8 cellular contexts compared by ENCODE assay signal in the genomic region with DNA sequence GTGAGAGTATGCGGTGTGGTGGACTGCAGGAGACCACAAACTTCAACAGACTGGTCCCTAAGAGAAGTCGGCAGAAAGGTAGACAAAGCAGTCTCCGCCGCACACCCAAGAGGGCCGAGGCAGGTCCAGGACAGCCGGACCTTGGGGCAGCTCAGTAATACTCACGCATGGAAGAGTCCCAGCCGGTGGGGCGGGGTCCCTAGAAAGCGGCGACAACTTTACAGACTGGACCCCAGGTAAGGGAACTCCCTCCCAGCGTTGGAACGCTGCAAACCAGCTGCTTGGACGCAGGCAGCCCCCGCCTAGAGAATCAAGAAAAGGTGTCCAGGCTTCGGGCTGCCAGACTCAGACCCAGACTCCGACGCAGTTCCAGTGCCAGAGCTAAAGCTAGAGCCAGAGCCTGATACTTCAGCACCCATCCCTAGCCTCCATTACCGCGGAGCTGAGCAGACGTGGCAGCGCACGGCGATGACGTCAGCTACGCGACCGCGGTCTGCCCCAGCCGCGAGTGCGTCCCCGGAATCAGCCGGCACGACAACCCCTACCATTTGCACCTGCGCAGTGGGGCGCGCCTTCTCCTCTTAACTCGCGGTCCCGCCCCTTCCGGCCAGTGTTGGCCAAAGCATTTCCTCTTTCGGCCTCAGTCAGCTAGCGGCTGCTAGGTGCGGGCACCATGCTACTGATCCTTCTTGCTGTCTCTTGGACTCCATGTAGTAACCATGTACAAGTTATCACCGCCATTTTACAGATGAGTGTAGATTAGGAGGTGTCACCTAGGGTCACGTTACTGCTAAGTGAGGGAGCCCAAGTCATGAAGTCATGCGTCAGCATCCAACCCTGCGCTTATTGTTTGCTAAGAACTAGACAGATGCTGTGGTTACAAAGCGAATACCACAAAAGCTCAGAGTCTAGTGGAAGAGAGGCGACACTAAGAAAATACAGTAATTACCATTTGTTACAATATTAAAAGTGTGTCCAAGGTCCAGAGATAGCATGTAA. TPM values are rescaled to one million over a fixed set of nuclear protein-coding genes. Genes with fewer than 3 reads are reported as not detected.
DNase-seq lines count a peak whose midpoint lies in the region; ATAC-seq, FAIRE-seq and TF ChIP-seq lines count a peak whose summit lies in the region.

A gene with protein sequence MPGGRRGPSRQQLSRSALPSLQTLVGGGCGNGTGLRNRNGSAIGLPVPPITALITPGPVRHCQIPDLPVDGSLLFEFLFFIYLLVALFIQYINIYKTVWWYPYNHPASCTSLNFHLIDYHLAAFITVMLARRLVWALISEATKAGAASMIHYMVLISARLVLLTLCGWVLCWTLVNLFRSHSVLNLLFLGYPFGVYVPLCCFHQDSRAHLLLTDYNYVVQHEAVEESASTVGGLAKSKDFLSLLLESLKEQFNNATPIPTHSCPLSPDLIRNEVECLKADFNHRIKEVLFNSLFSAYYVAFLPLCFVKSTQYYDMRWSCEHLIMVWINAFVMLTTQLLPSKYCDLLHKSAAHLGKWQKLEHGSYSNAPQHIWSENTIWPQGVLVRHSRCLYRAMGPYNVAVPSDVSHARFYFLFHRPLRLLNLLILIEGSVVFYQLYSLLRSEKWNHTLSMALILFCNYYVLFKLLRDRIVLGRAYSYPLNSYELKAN (minus strand): TSS at position 445 of the 999 bp plus-strand sequence. CDS start 1,541 bp downstream, outside the sequence.

- peak within 1 kb of the TSS; percentile 91 for H3K4me2 ChIP-seq in OCI-LY3 (ENCODE audit: low read length)

- peak within 1 kb of the TSS; percentile 80 for H3K27ac ChIP-seq in OCI-LY3 (ENCODE audit: low read length)
- peak within 1 kb of the TSS; percentile 96 for H3K27ac ChIP-seq in mesodermal cell (ENCODE audit: low read depth, low read length, severe bottlenecking)

- H3K9ac ChIP-seq in OCI-LY3 (ENCODE audit: low read length): peak within 1 kb of the TSS; percentile 88

- peaks cover 20% of the 10 kb centered on the region for H3K4me1 ChIP-seq in OCI-LY3 (ENCODE audit: low read length)
- H3K4me1 ChIP-seq in mesodermal cell (ENCODE audit: control insufficient read depth, insufficient read depth, low read length, poor library complexity, severe bottlenecking): no peaks in the 10 kb centered on the region

- no peaks in the 10 kb centered on the region for H3K27me3 ChIP-seq in OCI-LY3 (ENCODE audit: low read depth, low read length)

- WGBS in mesodermal cell (ENCODE audit: insufficient coverage in 2 of 2), 2 experiments: 3 to 5% methylated on average over 44 to 48 of the region's 51 CpGs

- no peaks in the 10 kb centered on the region for H3K9me3 ChIP-seq in OCI-LY3 (ENCODE audit: insufficient read depth, low read length)
- H3K9me3 ChIP-seq in mesodermal cell (ENCODE audit: control insufficient read depth, low read length): no peaks in the 10 kb centered on the region

- peaks cover 43% of the 10 kb centered on the region for H3K79me2 ChIP-seq in OCI-LY3 (ENCODE audit: low read length)

- peak within 1 kb of the TSS; percentile 92 for H3K4me3 ChIP-seq in OCI-LY3 (ENCODE audit: low read length)
- H3K4me3 ChIP-seq in mesodermal cell (ENCODE audit: extremely low read depth, insufficient read depth, low read length, poor library complexity, severe bottlenecking): peak within 1 kb of the TSS; percentile 95

- H4K20me1 ChIP-seq in OCI-LY3 (ENCODE audit: insufficient read depth, low read length): peaks cover 5% of the 10 kb centered on the region; the same call in 1 of the 2 replicates

- H3K36me3 ChIP-seq in OCI-LY3 (replicated peaks; ENCODE audit: low read depth, low read length) (peaks cover 32% of the 10 kb centered on the region), mesodermal cell (ENCODE audit: control insufficient read depth, insufficient read depth, low read length) (peaks cover 34% of the 10 kb centered on the region)

- peak within 1 kb of the TSS; percentile 55 for H2AFZ ChIP-seq in OCI-LY3 (ENCODE audit: low read depth, low read length)

- no peak for TF ChIP-seq CTCF in OCI-LY3 (IDR thresholded peaks at IDR 0.05; ENCODE audit: low read depth, low read length)

- peak; percentile 92 for ATAC-seq in GM21515 (IDR thresholded peaks at IDR 0.05; ENCODE audit: unreplicated experiment)

- DNase-seq in D341Med (ENCODE audit: low spot score) (peak; percentile 99), HuH-7 (ENCODE audit: low spot score) (peak; percentile 99)
- DNase-seq in activated CD8-positive, alpha-beta memory T cell treated with anti-CD3 and anti-CD28 coated beads, Interleukin-2, amount 50 U/mL, for 48 hours: peak; percentile 100
- peak; percentile 96 to 97 for DNase-seq in stimulated activated CD8-positive, alpha-beta memory T cell treated with anti-CD3 and anti-CD28 coated beads, Interleukin-15, amount 100 ng/mL, for 4 hours (ENCODE audit: low read depth in 2 of 2)

- FAIRE-seq in endometrium (lab: Jason Lieb, UNC): peak; percentile 96

RNA-seq across cellular contexts. Expression of the gene that starts here (rescaled TPM):
- 55.9 TPM for polyA plus RNA-seq in mesodermal cell (2013, experiment 1 of 2)
- polyA plus RNA-seq in mesodermal cell (2013, experiment 2 of 2): 46.9 TPM

Comparison
In these comparisons a context has a peak if more than half of its experiments do, and no peak if none do; other contexts are left out.
1. Peak in every context shown above with its lines: DNase-seq, ATAC-seq, H3K4me3 ChIP-seq and H3K27ac ChIP-seq.